Comparison of ENCODE assay signal across 19 cellular contexts in genomic region chr3:65928110-65928509, GRCh38.
DNase-seq lines count a peak whose midpoint lies in the region; ATAC-seq and FAIRE-seq lines count a peak whose summit lies in the region.
"Had no signal": no experiment of that assay in that cellular context is flagged by ENCODE, and none has a peak within 500 bp of the region (broad histone marks: within the 10 kb centered on the region; RNA-seq: fewer than 3 reads in every experiment).

No MANE protein-coding gene starts in this region.

- 37 to 50% (median 50%) methylated on average over 2 of the region's 2 CpGs for WGBS in small intestine, 3 donors

- H3K36me3 ChIP-seq in HUES48 (ENCODE audit: control insufficient read depth, insufficient read depth, low read length) (no peaks in the 10 kb centered on the region), small intestine (ENCODE audit: control insufficient read depth in 2 of 2, insufficient read depth in 2 of 2, low read length in 2 of 2) (no peaks in the 10 kb centered on the region)
- H3K36me3 ChIP-seq: esophagus squamous epithelium, spleen, upper lobe of left lung had no signal

- H3K27ac ChIP-seq in HUES48 (ENCODE audit: low read depth, low read length) (peak overlapping the region; percentile 65), small intestine (ENCODE audit: low read depth in 1 of 2, low read length in 1 of 2) (no peak overlapping the region)
- H3K27ac ChIP-seq: esophagus squamous epithelium, upper lobe of left lung had no signal

- no peak for DNase-seq in RCC 7860 (ENCODE audit: low spot score)
- DNase-seq in left lobe of liver (ENCODE audit: low spot score), result peak; percentile 63
- peak; percentile 42 for DNase-seq in small intestine
- DNase-seq in activated CD8-positive, alpha-beta memory T cell treated with anti-CD3 and anti-CD28 coated beads for 24 hours, result no peak
- DNase-seq in SHP77 (lab: John Stamatoyannopoulos, UW), result no peak
- DNase-seq in EL, result no peak
- DNase-seq: activated CD4-positive, alpha-beta T cell treated with anti-CD3 and anti-CD28 coated beads for 36 hours; activated naive CD8-positive, alpha-beta T cell treated with anti-CD3 and anti-CD28 coated beads for 36 hours; effector memory CD4-positive, alpha-beta T cell; esophagus squamous epithelium; left cardiac atrium; NCI-H2107; spleen; stimulated activated CD4-positive, alpha-beta T cell treated with anti-CD3 and anti-CD28 coated beads, Interleukin-4, amount 100 ng/mL, for 24 hours; SW 1271; upper lobe of left lung had no signal

- H3K9ac ChIP-seq in HUES48 (ENCODE audit: low read depth, low read length), result 0 out of 2 replicates have a peak overlapping the region, but pooled peaks have one; percentile 16

- H3K4me1 ChIP-seq in HUES48 (ENCODE audit: control insufficient read depth, insufficient read depth, low read length) (peaks cover 43% of the 10 kb centered on the region), small intestine (ENCODE audit: control insufficient read depth in 2 of 2, insufficient read depth in 1 of 2, low read depth in 1 of 2, low read length in 1 of 2) (no peaks in the 10 kb centered on the region)
- H3K4me1 ChIP-seq: esophagus squamous epithelium, spleen had no signal

- no peaks in the 10 kb centered on the region for H3K27me3 ChIP-seq in HUES48 (ENCODE audit: control insufficient read depth, insufficient read depth, low read length)
- no peaks in the 10 kb centered on the region for H3K27me3 ChIP-seq in small intestine (ENCODE audit: control insufficient read depth in 2 of 2, insufficient read depth in 2 of 2, low read length in 2 of 2)
- H3K27me3 ChIP-seq: esophagus squamous epithelium, spleen, upper lobe of left lung had no signal

- peak; percentile 90 for ATAC-seq in left lobe of liver
- ATAC-seq: activated CD4-positive, alpha-beta T cell treated with anti-CD3 and anti-CD28 coated beads for 36 hours; left cardiac atrium; Right ventricle myocardium inferior had no signal

- H3K4me3 ChIP-seq in HUES48 (ENCODE audit: low read depth, low read length) (peak overlapping the region; percentile 13; the same call in 1 of the 2 replicates), small intestine (ENCODE audit: low read depth in 1 of 2, low read length in 2 of 2) (no peak overlapping the region)
- H3K4me3 ChIP-seq: esophagus squamous epithelium, spleen, upper lobe of left lung had no signal

- peak; percentile 48 for FAIRE-seq in RCC 7860 (lab: Jason Lieb, UNC)
- no peak for FAIRE-seq in small intestine (lab: Jason Lieb, UNC)
- FAIRE-seq: TTC549 had no signal

- H3K9me3 ChIP-seq in HUES48 (ENCODE audit: control insufficient read depth, insufficient read depth, low read length) (no peaks in the 10 kb centered on the region), small intestine (ENCODE audit: control insufficient read depth, low read depth) (no peaks in the 10 kb centered on the region)
- H3K9me3 ChIP-seq: esophagus squamous epithelium had no signal

Comparison
In these comparisons a context has a peak if more than half of its experiments do, and no peak if none do; other contexts are left out.
1. DNase-seq: peak in left lobe of liver (single experiment) and small intestine (single experiment); none in RCC 7860 (single experiment), activated CD8-positive, alpha-beta memory T cell treated with anti-CD3 and anti-CD28 coated beads for 24 hours (single experiment), SHP77 (0 of 2) and EL (single experiment).